In genomic region chr2:98912957-98913915, GRCh38 we compare ENCODE assay signal across 13 cellular contexts. TPM values are rescaled to one million over a fixed set of nuclear protein-coding genes. Genes with fewer than 3 reads are reported as not detected.
DNase-seq lines count a peak whose midpoint lies in the region; ATAC-seq and TF ChIP-seq lines count a peak whose summit lies in the region.
"Had no signal": no experiment of that assay in that cellular context is flagged by ENCODE, and none has a peak within 500 bp of the region (broad histone marks: within the 10 kb centered on the region; RNA-seq: fewer than 3 reads in every experiment).

No MANE protein-coding gene starts in this region.

- TF ChIP-seq POLR2A in esophagus squamous epithelium (IDR thresholded peaks at IDR 0.05) (no peak), spleen (IDR thresholded peaks at IDR 0.05) (no peak), GM18505 (IDR thresholded peaks at IDR 0.05; ENCODE audit: borderline replicate concordance, extremely low read depth, insufficient read depth, insufficient read length) (no peak)

- intact Hi-C loops in PC-3 (cut with micrococcal nuclease) (loop anchor here (10.0 kb wide), 2 partner anchors 48 to 268 kb away; no protein-coding TSS in a partner anchor), esophagus squamous epithelium (cut with DNase I) (no loop called here), spleen (cut with DNase I; ENCODE audit: low total_unique reads) (no loop called here), Right ventricle myocardium superior (cut with DNase I) (no loop called here), CD14-positive monocyte (cut with micrococcal nuclease) (no loop called here)

- CTCF ChIA-PET in PC-3 (lab: Charles Lee), result no interaction called here

- no peak overlapping the region for H3K4me3 Mint-ChIP-seq in CD14-positive monocyte

- H3K9me3 Mint-ChIP-seq in CD14-positive monocyte, result peaks cover 0 to 3% (median 0%) of the 10 kb centered on the region in 7 donors

- no peaks in the 10 kb centered on the region for H3K36me3 Mint-ChIP-seq in CD14-positive monocyte

- peaks cover 74% of the 10 kb centered on the region for H3K4me1 ChIP-seq in PC-3 (ENCODE audit: insufficient read depth, low read length)
- peaks cover 27 to 84% (median 47%) of the 10 kb centered on the region in 3 donors for H3K4me1 ChIP-seq in esophagus squamous epithelium
- H3K4me1 ChIP-seq in spleen, result peaks cover 0 to 35% (median 19%) of the 10 kb centered on the region in 6 donors
- H3K4me1 ChIP-seq: prostate gland had no signal

- H3K79me2 ChIP-seq in PC-3 (ENCODE audit: low read length), result no peaks in the 10 kb centered on the region

- TF ChIP-seq CTCF in PC-3 (conservative IDR thresholded peaks at IDR 0.05; ENCODE audit: low read depth, low read length) (no peak), esophagus squamous epithelium (IDR thresholded peaks at IDR 0.05) (no peak), spleen (IDR thresholded peaks at IDR 0.05 in 8 of 11, conservative IDR thresholded peaks at IDR 0.05 in 3 of 11) (no peak), CD14-positive monocyte (IDR thresholded peaks at IDR 0.05) (no peak)

- peaks cover 22% of the 10 kb centered on the region for H3K4me1 Mint-ChIP-seq in CD14-positive monocyte

- peak; percentile 53 for DNase-seq in NCI-H2029 treated with DMSO at 0.1 percent for 48 hours (lab: John Stamatoyannopoulos, UW)
- no peak for DNase-seq in NCI-H2029 (lab: John Stamatoyannopoulos, UW)
- peak; percentile 64 for DNase-seq in PC-3
- no peak for DNase-seq in esophagus squamous epithelium (lab: John Stamatoyannopoulos, UW)
- peak; percentile 59 for DNase-seq in spleen
- DNase-seq in Right ventricle myocardium superior, result no peak
- DNase-seq in CD14-positive monocyte (ENCODE audit: low spot score), result no peak
- DNase-seq: foreskin melanocyte, KG1 had no signal

- H3K4me2 ChIP-seq in PC-3 (ENCODE audit: low read length), result peak overlapping the region; percentile 78

- H3K4me3 ChIP-seq in PC-3 (ENCODE audit: low read length) (no peak overlapping the region), esophagus squamous epithelium (no peak overlapping the region), spleen (no peak overlapping the region)
- H3K4me3 ChIP-seq: lung, prostate gland had no signal

- H3K9me2 ChIP-seq in PC-3 (replicated peaks; ENCODE audit: low read length), result no peaks in the 10 kb centered on the region

- H3K27ac ChIP-seq in PC-3 (ENCODE audit: low read length) (peak overlapping the region; percentile 68), esophagus squamous epithelium (peak overlapping the region; percentile 23 to 83 (median 62)), spleen (no peak overlapping the region)
- H3K27ac ChIP-seq: prostate gland had no signal

- H3K9me3 ChIP-seq in PC-3 (ENCODE audit: low read length) (no peaks in the 10 kb centered on the region), esophagus squamous epithelium (no peaks in the 10 kb centered on the region), spleen (no peaks in the 10 kb centered on the region)
- H3K9me3 ChIP-seq: prostate gland had no signal

- 39 to 43% methylated on average over 10 to 11 of the region's 11 CpGs for WGBS in esophagus squamous epithelium, 2 donors
- 46 to 68% (median 59%) methylated on average over 9 to 11 of the region's 11 CpGs for WGBS in spleen, 5 donors

- no TSS peak for BruUV-seq in PC-3 (replicated peaks; lab: Mats Ljungman, UMichigan)

- H3K27me3 ChIP-seq in PC-3 (ENCODE audit: low read length), result no peaks in the 10 kb centered on the region
- H3K27me3 ChIP-seq in esophagus squamous epithelium, result peaks cover 0 to 17% (median 0%) of the 10 kb centered on the region in 4 donors
- H3K27me3 ChIP-seq in spleen (replicated peaks in 1 of 7), result peaks cover 0 to 31% (median 3%) of the 10 kb centered on the region in 7 donors

- ATAC-seq in PC-3 (no peak; the same call in 1 of the 2 replicates), GM18505 (IDR thresholded peaks at IDR 0.05; ENCODE audit: unreplicated experiment) (no peak), Right ventricle myocardium superior (ENCODE audit: poor library complexity) (no peak)

- no peaks in the 10 kb centered on the region for H3K36me3 ChIP-seq in PC-3 (ENCODE audit: low read depth, low read length)
- no peaks in the 10 kb centered on the region for H3K36me3 ChIP-seq in esophagus squamous epithelium
- H3K36me3 ChIP-seq in spleen, result no peaks in the 10 kb centered on the region
- H3K36me3 ChIP-seq: prostate gland had no signal

- H4K20me1 ChIP-seq in PC-3 (ENCODE audit: low read length), result no peaks in the 10 kb centered on the region

- peak overlapping the region in 1 of 7 donors; percentile 3 for H3K27ac Mint-ChIP-seq in CD14-positive monocyte

- H3F3A ChIP-seq in PC-3 (ENCODE audit: low read length, unreplicated experiment), result no peaks in the 10 kb centered on the region

- H3K9ac ChIP-seq in PC-3 (ENCODE audit: low read length), result peak overlapping the region; percentile 28; the same call in 1 of the 2 replicates

- H2AFZ ChIP-seq in PC-3 (ENCODE audit: low read length), result no peak overlapping the region

- H3K27me3 Mint-ChIP-seq in CD14-positive monocyte (ENCODE audit: low read depth in 3 of 3), result peaks cover 0 to 6% (median 0%) of the 10 kb centered on the region in 3 donors

- POLR2A ChIA-PET in PC-3 (lab: Charles Lee; ENCODE audit: unreplicated experiment), result no interaction called here

RNA-seq across cellular contexts. Expression of gene CRACDL, which starts 22.8 kb away (rescaled TPM):
- total RNA-seq in PC-3 (2014; rRNA removed), result 0.40 TPM in 1 of 2 replicates, not detected in the other
- 10 to 100 TPM in 2 of 4 donors, 1 to 10 TPM in 2; 6.5 to 33.6 (median 9.7) TPM for total RNA-seq in esophagus squamous epithelium
- 1 to 10 TPM; 1.0 to 5.1 (median 2.1) TPM for total RNA-seq in spleen
- polyA plus RNA-seq in spleen, result under 1 TPM; 0.52 to 0.77 (median 0.76) TPM
- total RNA-seq in Right ventricle myocardium superior, result 4.4 TPM
- under 1 TPM; 0.28 to 0.35 TPM for polyA plus RNA-seq in CD14-positive monocyte
- polyA plus RNA-seq: AG04450 had no signal

Comparison
In these comparisons a context has a peak if more than half of its experiments do, and no peak if none do; other contexts are left out.
1. DNase-seq: peak in NCI-H2029 treated with DMSO at 0.1 percent for 48 hours (single experiment), PC-3 (single experiment) and spleen (single experiment); none in NCI-H2029 (single experiment), esophagus squamous epithelium (single experiment), Right ventricle myocardium superior (single experiment) and CD14-positive monocyte (single experiment).
2. H3K27ac ChIP-seq: peak in PC-3 (single experiment) and esophagus squamous epithelium (4 of 4); none in spleen (0 of 8).